Comparison of ENCODE assay signal across 9 cellular contexts in genomic region chr17:42438600-42439567, GRCh38. TPM values are rescaled to one million over a fixed set of nuclear protein-coding genes. Genes with fewer than 3 reads are reported as not detected.
DNase-seq lines count a peak whose midpoint lies in the region; ATAC-seq and TF ChIP-seq lines count a peak whose summit lies in the region.
"Had no signal": no experiment of that assay in that cellular context is flagged by ENCODE, and none has a peak within 500 bp of the region (broad histone marks: within the 10 kb centered on the region; RNA-seq: fewer than 3 reads in every experiment).

No MANE protein-coding gene starts in this region.

- ATAC-seq in GM19351 (IDR thresholded peaks at IDR 0.05; ENCODE audit: unreplicated experiment) (no peak), GM19328 (IDR thresholded peaks at IDR 0.05; ENCODE audit: unreplicated experiment) (no peak)

- intact Hi-C loops in stomach (cut with DNase I; ENCODE audit: low total_unique reads): no loop called here

- DNase-seq in activated gamma-delta T cell treated with Interleukin-2 at 50 U/mL for 16 hours: peak; percentile 27
- DNase-seq in activated gamma-delta T cell (lab: John Stamatoyannopoulos, UW): no peak
- DNase-seq in fibroblast of lung (ENCODE audit: low read depth in 2 of 2): no peak
- DNase-seq in stomach: peak; percentile 46
- DNase-seq in SW480 (ENCODE audit: low spot score): no peak
- DNase-seq: NCI-H2081 treated with DMSO at 0.1 percent for 48 hours had no signal

- H3K79me2 ChIP-seq in fibroblast of lung (ENCODE audit: control insufficient read depth, insufficient read depth, low read length): no peaks in the 10 kb centered on the region

- no peak for TF ChIP-seq POLR2A in stomach (IDR thresholded peaks at IDR 0.05)

- H3K36me3 ChIP-seq in fibroblast of lung (ENCODE audit: control insufficient read depth, insufficient read depth, low read length) (no peaks in the 10 kb centered on the region), stomach (no peaks in the 10 kb centered on the region)

- H3K4me1 ChIP-seq in fibroblast of lung (ENCODE audit: control insufficient read depth, extremely low read depth, insufficient read depth, low read length) (peaks cover 4% of the 10 kb centered on the region), stomach (peaks cover 0 to 5% (median 2%) of the 10 kb centered on the region in 4 donors)

- H3K9me3 ChIP-seq in fibroblast of lung (ENCODE audit: control insufficient read depth, insufficient read depth, low read depth, low read length) (no peaks in the 10 kb centered on the region), stomach (no peaks in the 10 kb centered on the region)

- no peaks in the 10 kb centered on the region for H4K20me1 ChIP-seq in fibroblast of lung (ENCODE audit: control insufficient read depth, extremely low read depth, insufficient read depth, low read length)

- WGBS in stomach, 5 donors: 82 to 87% (median 85%) methylated on average over 9 of the region's 9 CpGs

- H3K27me3 ChIP-seq in fibroblast of lung (ENCODE audit: control insufficient read depth, insufficient read depth, low read length) (no peaks in the 10 kb centered on the region), stomach (no peaks in the 10 kb centered on the region)

- TF ChIP-seq CTCF in WI38 (IDR thresholded peaks at IDR 0.05; ENCODE audit: low read depth, low read length) (peak; percentile 53), fibroblast of lung (conservative IDR thresholded peaks at IDR 0.05 in 1 of 2, IDR thresholded peaks at IDR 0.05 in 1 of 2; ENCODE audit: low read depth in 1 of 2, low read length in 2 of 2) (peak; percentile 35 to 47), stomach (IDR thresholded peaks at IDR 0.05) (peak in 1 of 7 experiments; percentile 33)

- H3K4me3 ChIP-seq in WI38 (ENCODE audit: low read depth, low read length) (no peak overlapping the region), fibroblast of lung (replicated peaks in 1 of 4; ENCODE audit: control extremely low read depth in 1 of 4, insufficient read depth in 1 of 4, low read depth in 3 of 4, low read length in 4 of 4) (no peak overlapping the region), stomach (no peak overlapping the region)

- no peak overlapping the region for H2AFZ ChIP-seq in fibroblast of lung (ENCODE audit: low read length)

- TF ChIP-seq EP300 in stomach (IDR thresholded peaks at IDR 0.05): no peak

- no peak overlapping the region for H3K27ac ChIP-seq in fibroblast of lung (ENCODE audit: insufficient read depth, low read length)
- H3K27ac ChIP-seq in stomach: no peak overlapping the region

- no peak overlapping the region for H3K9ac ChIP-seq in fibroblast of lung (ENCODE audit: insufficient read depth, low read length)

- no peak overlapping the region for H3K4me2 ChIP-seq in fibroblast of lung (ENCODE audit: extremely low read depth, insufficient read depth, low read length)

RNA-seq across cellular contexts. Expression of gene CAVIN1, which starts 15.8 kb away (rescaled TPM):
- total RNA-seq in fibroblast of lung (331 and 372 TPM in 2 replicates), stomach (100 to 1,000 TPM in 3 of 5 donors, 10 to 100 TPM in 2; 75.2 to 244 (median 162) TPM)
- polyA plus RNA-seq in fibroblast of lung (432 and 490 TPM in 2 replicates), stomach (100 to 1,000 TPM in 1 of 3 donors, 10 to 100 TPM in 2; 61.2 to 104 (median 94.2) TPM)
- 709 and 835 TPM in 2 replicates for polyA plus RNA-seq in fibroblast of lung (2012)
- polyA minus RNA-seq in fibroblast of lung (ENCODE audit: low replicate concordance): 388 and 507 TPM in 2 replicates

RNA-seq across cellular contexts. Expression of gene ATP6V0A1, which starts 19.8 kb away (rescaled TPM):
- total RNA-seq in fibroblast of lung (35.7 and 65.7 TPM in 2 replicates), stomach (100 to 1,000 TPM in 3 of 5 donors, 10 to 100 TPM in 2; 61.7 to 435 (median 123) TPM)
- polyA plus RNA-seq in fibroblast of lung (26.7 and 42.7 TPM in 2 replicates), stomach (10 to 100 TPM; 13.1 to 24.5 (median 13.2) TPM)
- polyA plus RNA-seq in fibroblast of lung (2012): 23.8 and 28.2 TPM in 2 replicates
- 273 and 274 TPM in 2 replicates for polyA minus RNA-seq in fibroblast of lung (ENCODE audit: low replicate concordance)

RNA-seq across cellular contexts. Expression of gene STAT3, which starts 50.6 kb away (rescaled TPM):
- total RNA-seq in fibroblast of lung (101 and 118 TPM in 2 replicates), stomach (100 to 1,000 TPM in 4 of 5 donors, 10 to 100 TPM in 1; 70.4 to 207 (median 159) TPM)
- polyA plus RNA-seq in fibroblast of lung (60.6 and 75.0 TPM in 2 replicates), stomach (10 to 100 TPM; 31.3 to 46.6 (median 42.3) TPM)
- polyA plus RNA-seq in fibroblast of lung (2012): 60.3 and 76.1 TPM in 2 replicates
- 110 and 157 TPM in 2 replicates for polyA minus RNA-seq in fibroblast of lung (ENCODE audit: low replicate concordance)

Comparison
In these comparisons a context has a peak if more than half of its experiments do, and no peak if none do; other contexts are left out.
1. DNase-seq: peak in activated gamma-delta T cell treated with Interleukin-2 at 50 U/mL for 16 hours (single experiment) and stomach (single experiment); none in activated gamma-delta T cell (single experiment), fibroblast of lung (0 of 2) and SW480 (single experiment).